Comparison of ENCODE assay signal across 15 cellular contexts in the genomic region with DNA sequence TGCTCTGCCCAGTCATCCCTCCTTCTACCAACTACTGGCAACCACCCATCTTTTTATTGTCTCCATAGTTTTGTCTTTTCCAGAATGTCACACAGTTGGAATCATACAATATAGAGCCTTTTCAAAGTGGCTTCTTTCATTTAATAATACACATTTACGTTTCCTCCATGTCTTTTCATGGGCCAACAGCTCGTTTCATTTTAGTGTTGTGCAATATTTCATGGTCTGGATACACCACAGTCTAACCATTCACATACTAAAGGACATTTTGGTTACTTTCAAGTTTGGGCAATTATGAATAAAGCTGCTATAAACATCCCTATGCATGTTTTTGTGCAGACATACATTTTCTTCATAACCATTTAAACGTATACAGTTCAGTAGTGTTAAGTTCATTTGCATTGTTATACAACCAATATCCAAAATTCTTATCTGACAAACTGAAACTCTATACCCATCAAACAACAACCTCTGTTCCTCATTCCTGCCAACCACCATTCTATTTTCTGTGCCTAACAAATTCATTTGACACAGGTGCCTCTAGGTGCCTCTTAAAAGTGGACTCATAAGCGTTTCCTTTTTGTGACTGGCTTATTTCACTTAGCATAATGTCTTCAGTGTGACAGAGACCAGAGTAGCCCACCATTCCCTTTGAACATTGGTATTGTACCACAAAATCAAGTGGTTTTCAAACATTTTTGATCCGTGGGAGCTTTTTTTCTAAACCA.
"Had no signal": no experiment of that assay in that cellular context is flagged by ENCODE, and none has a peak within 500 bp of the region (broad histone marks: within the 10 kb centered on the region; RNA-seq: fewer than 3 reads in every experiment).

No MANE protein-coding gene starts in this region.

- H3K27me3 ChIP-seq: body of pancreas, neural progenitor cell had no signal

- FAIRE-seq: small intestine had no signal

- H3K9me3 ChIP-seq: body of pancreas, prostate gland had no signal

- H3K4me1 ChIP-seq: prostate gland had no signal

- H3K4me3 ChIP-seq: body of pancreas, neural progenitor cell, prostate gland had no signal

- H2AFZ ChIP-seq: neural progenitor cell had no signal

- H3K36me3 ChIP-seq: neural progenitor cell, prostate gland had no signal

- DNase-seq: activated CD4-positive, alpha-beta memory T cell treated with anti-CD3 and anti-CD28 coated beads, Interleukin-2, amount 10 ng/mL, durations not matched to agents 7 days and 5 days; activated CD4-positive, alpha-beta T cell treated with anti-CD3 and anti-CD28 coated beads for 48 hours; activated CD4-positive, CD25-positive, alpha-beta regulatory T cell; activated CD8-positive, alpha-beta memory T cell treated with anti-CD3 and anti-CD28 coated beads, Interleukin-2, amount 10 ng/mL, durations not matched to agents 7 days and 5 days; activated naive CD4-positive, alpha-beta T cell treated with Interleukin-2 at 50 U/mL for 16 hours; activated naive CD8-positive, alpha-beta T cell treated with anti-CD3 and anti-CD28 coated beads, Interleukin-2, amount 10 ng/mL, durations not matched to agents 7 days and 5 days; amygdala; body of pancreas; right cardiac atrium; stimulated activated CD4-positive, alpha-beta T cell treated with anti-CD3 and anti-CD28 coated beads, Interleukin-15, amount 100 ng/mL, for 24 hours; stimulated activated CD4-positive, alpha-beta T cell treated with anti-CD3 and anti-CD28 coated beads, Interleukin-2, amount 100 ng/mL, for 48 hours; stimulated activated naive CD8-positive, alpha-beta T cell treated with anti-CD3 and anti-CD28 coated beads, Interleukin-15, amount 100 ng/mL, for 72 hours had no signal

- H3K9ac ChIP-seq: neural progenitor cell had no signal

- H3K4me2 ChIP-seq: neural progenitor cell had no signal

- H3K27ac ChIP-seq: body of pancreas, neural progenitor cell, prostate gland had no signal

- ATAC-seq: activated CD8-positive, alpha-beta memory T cell treated with anti-CD3 and anti-CD28 coated beads, Interleukin-2, amount 10 ng/mL, durations not matched to agents 7 days and 5 days; body of pancreas; right cardiac atrium; stimulated activated naive CD8-positive, alpha-beta T cell treated with anti-CD3 and anti-CD28 coated beads, Interleukin-15, amount 100 ng/mL, for 72 hours had no signal
